In genomic region chr11:119615879-119616190, GRCh38 we compare ENCODE assay signal across 16 cellular contexts.
DNase-seq lines count a peak whose midpoint lies in the region; ATAC-seq and TF ChIP-seq lines count a peak whose summit lies in the region.
"Had no signal": no experiment of that assay in that cellular context is flagged by ENCODE, and none has a peak within 500 bp of the region (broad histone marks: within the 10 kb centered on the region; RNA-seq: fewer than 3 reads in every experiment).

No MANE protein-coding gene starts in this region.

- H3K27ac ChIP-seq in HUES48 (ENCODE audit: low read depth, low read length) (peak overlapping the region; percentile 59), neutrophil (peak overlapping the region; percentile 75), esophagus muscularis mucosa (replicated peaks in 1 of 4) (no peak overlapping the region)

- no peak overlapping the region for H3K9ac ChIP-seq in HUES48 (ENCODE audit: low read depth, low read length)

- TF ChIP-seq EP300 in esophagus muscularis mucosa (IDR thresholded peaks at IDR 0.05) = no peak

- intact Hi-C loops in esophagus muscularis mucosa (cut with DNase I) = no loop called here

- peaks cover 21% of the 10 kb centered on the region for H3K4me1 ChIP-seq in HUES48 (ENCODE audit: control insufficient read depth, insufficient read depth, low read length)
- peaks cover 11 to 27% of the 10 kb centered on the region in 2 experiments for H3K4me1 ChIP-seq in neutrophil (ENCODE audit: control insufficient read depth in 1 of 2, insufficient read depth in 1 of 2, low read depth in 1 of 2, low read length in 1 of 2)
- H3K4me1 ChIP-seq in esophagus muscularis mucosa = peaks cover 0 to 11% (median 5%) of the 10 kb centered on the region in 4 donors

- TF ChIP-seq CTCF in choroid plexus epithelial cell (conservative IDR thresholded peaks at IDR 0.05; ENCODE audit: low read depth, low read length) (no peak), neutrophil (IDR thresholded peaks at IDR 0.05) (no peak), esophagus muscularis mucosa (IDR thresholded peaks at IDR 0.05) (no peak)

- no peaks in the 10 kb centered on the region for H3K27me3 ChIP-seq in HUES48 (ENCODE audit: control insufficient read depth, insufficient read depth, low read length)
- no peaks in the 10 kb centered on the region for H3K27me3 ChIP-seq in neutrophil
- H3K27me3 ChIP-seq in esophagus muscularis mucosa = no peaks in the 10 kb centered on the region
- H3K27me3 ChIP-seq: stomach had no signal

- ATAC-seq in GM19463 (IDR thresholded peaks at IDR 0.05; ENCODE audit: unreplicated experiment) = peak; percentile 22
- no peak for ATAC-seq in HG03565 (IDR thresholded peaks at IDR 0.05; ENCODE audit: unreplicated experiment)

- H3K9me3 ChIP-seq in HUES48 (ENCODE audit: control insufficient read depth, insufficient read depth, low read length) (no peaks in the 10 kb centered on the region), neutrophil (no peaks in the 10 kb centered on the region), esophagus muscularis mucosa (no peaks in the 10 kb centered on the region)
- H3K9me3 ChIP-seq: stomach had no signal

- H3K36me3 ChIP-seq in HUES48 (ENCODE audit: control insufficient read depth, insufficient read depth, low read length) (no peaks in the 10 kb centered on the region), neutrophil (no peaks in the 10 kb centered on the region), esophagus muscularis mucosa (no peaks in the 10 kb centered on the region)
- H3K36me3 ChIP-seq: stomach had no signal

- H3K4me3 ChIP-seq in HUES48 (ENCODE audit: low read depth, low read length) (no peak overlapping the region), choroid plexus epithelial cell (ENCODE audit: low read depth, low read length) (no peak overlapping the region), neutrophil (ENCODE audit: low read depth in 1 of 2, low read length in 1 of 2) (no peak overlapping the region), esophagus muscularis mucosa (no peak overlapping the region)
- H3K4me3 ChIP-seq: stomach had no signal

- DNase-seq in choroid plexus epithelial cell (ENCODE audit: low read depth) (peak; percentile 14), DMS79 treated with DMSO at 0.1 percent for 48 hours (lab: John Stamatoyannopoulos, UW) (no peak), esophagus muscularis mucosa (ENCODE audit: extremely low spot score) (no peak), HuH-7.5 (ENCODE audit: low spot score) (no peak)
- DNase-seq: activated CD4-positive, alpha-beta T cell treated with anti-CD3 and anti-CD28 coated beads, Interleukin-2, amount 10 ng/mL, durations not matched to agents 24 days and 14 days; activated T-cell treated with anti-CD3 and anti-CD28 coated beads, Interleukin-2, amount 50 U/mL, for 72 hours; CD4-positive, CD25-positive, alpha-beta regulatory T cell; effector CD4-positive, alpha-beta T cell; Karpas-422; kidney; NCI-H187; stomach had no signal

- no peak for TF ChIP-seq POLR2A in esophagus muscularis mucosa (IDR thresholded peaks at IDR 0.05; ENCODE audit: low read depth)

Comparison
In these comparisons a context has a peak if more than half of its experiments do, and no peak if none do; other contexts are left out.
1. H3K27ac ChIP-seq: peak in HUES48 (single experiment) and neutrophil (single experiment); none in esophagus muscularis mucosa (0 of 4).